Comparison of ENCODE assay signal across 1 cellular context in the genomic region with DNA sequence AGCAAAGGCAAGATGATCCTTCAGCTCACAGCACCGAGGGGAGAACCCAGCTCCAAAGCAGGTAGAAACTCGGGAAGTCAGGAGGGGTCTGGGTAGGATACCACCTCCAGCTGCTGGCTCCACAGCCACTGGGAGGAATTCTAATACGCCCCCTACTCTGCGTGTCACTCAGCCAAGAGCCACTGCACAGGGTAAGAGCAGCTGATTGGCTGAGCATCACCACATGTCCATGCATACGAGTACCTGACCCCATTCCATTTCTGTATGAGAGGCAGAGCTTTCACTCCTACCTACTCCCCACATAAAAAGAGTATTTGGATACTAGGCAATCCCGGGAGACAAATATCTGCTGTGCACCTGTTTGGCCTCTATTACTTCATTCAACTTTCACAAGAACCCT.
TF ChIP-seq lines count a peak whose summit lies in the region.

No MANE protein-coding gene starts in this region.

TF ChIP-seq in WTC11, 78 proteins besides CTCF, POLR2A, EP300 and RAD21 (continued from another document):
- TF ChIP-seq, protein P1, sequence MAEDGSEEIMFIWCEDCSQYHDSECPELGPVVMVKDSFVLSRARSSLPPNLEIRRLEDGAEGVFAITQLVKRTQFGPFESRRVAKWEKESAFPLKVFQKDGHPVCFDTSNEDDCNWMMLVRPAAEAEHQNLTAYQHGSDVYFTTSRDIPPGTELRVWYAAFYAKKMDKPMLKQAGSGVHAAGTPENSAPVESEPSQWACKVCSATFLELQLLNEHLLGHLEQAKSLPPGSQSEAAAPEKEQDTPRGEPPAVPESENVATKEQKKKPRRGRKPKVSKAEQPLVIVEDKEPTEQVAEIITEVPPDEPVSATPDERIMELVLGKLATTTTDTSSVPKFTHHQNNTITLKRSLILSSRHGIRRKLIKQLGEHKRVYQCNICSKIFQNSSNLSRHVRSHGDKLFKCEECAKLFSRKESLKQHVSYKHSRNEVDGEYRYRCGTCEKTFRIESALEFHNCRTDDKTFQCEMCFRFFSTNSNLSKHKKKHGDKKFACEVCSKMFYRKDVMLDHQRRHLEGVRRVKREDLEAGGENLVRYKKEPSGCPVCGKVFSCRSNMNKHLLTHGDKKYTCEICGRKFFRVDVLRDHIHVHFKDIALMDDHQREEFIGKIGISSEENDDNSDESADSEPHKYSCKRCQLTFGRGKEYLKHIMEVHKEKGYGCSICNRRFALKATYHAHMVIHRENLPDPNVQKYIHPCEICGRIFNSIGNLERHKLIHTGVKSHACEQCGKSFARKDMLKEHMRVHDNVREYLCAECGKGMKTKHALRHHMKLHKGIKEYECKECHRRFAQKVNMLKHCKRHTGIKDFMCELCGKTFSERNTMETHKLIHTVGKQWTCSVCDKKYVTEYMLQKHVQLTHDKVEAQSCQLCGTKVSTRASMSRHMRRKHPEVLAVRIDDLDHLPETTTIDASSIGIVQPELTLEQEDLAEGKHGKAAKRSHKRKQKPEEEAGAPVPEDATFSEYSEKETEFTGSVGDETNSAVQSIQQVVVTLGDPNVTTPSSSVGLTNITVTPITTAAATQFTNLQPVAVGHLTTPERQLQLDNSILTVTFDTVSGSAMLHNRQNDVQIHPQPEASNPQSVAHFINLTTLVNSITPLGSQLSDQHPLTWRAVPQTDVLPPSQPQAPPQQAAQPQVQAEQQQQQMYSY (CRISPR knock-in tag; IDR thresholded peaks at IDR 0.05), result no peak
